ENCODE assay signal across 1 cellular context in the genomic region with DNA sequence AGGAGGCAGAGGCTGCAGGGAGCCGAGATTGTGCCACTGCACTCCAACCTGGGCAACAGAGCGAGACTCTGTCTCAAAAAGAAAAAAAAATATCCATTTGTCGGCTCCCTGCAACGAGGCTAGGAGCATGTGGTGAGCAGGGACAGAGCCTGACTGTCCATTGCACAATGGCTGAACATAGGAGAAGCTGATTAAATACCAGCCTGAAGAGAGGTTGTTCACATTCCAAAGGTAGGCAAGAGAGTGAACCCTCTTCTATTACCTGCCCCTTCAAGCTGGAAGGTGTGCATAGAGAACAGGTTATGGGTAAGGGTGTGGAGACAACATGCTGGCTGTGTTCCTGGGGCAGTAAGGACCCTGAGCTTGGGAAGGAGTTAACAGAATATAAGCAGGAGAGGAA.
TF ChIP-seq lines count a peak whose summit lies in the region.

No MANE protein-coding gene starts in this region.

TF ChIP-seq in HepG2, 621 proteins besides CTCF, POLR2A, EP300 and RAD21:
- TF ChIP-seq CEBPG (CRISPR knock-in tag; IDR thresholded peaks at IDR 0.05) (0 out of 2 replicates have a peak, but pooled peaks have one; percentile 7), DNMT3B (CRISPR knock-in tag; conservative IDR thresholded peaks at IDR 0.05) (no peak), SMYD3 (CRISPR knock-in tag; IDR thresholded peaks at IDR 0.05) (no peak), NR2F6 (IDR thresholded peaks at IDR 0.05) (no peak), NR2F6 (CRISPR knock-in tag; IDR thresholded peaks at IDR 0.05) (no peak), CEBPB (IDR thresholded peaks at IDR 0.05; ENCODE audit: borderline replicate concordance, low read depth, low read length) (peak; percentile 46; the same call in 1 of the 2 replicates)
